In the genomic region with DNA sequence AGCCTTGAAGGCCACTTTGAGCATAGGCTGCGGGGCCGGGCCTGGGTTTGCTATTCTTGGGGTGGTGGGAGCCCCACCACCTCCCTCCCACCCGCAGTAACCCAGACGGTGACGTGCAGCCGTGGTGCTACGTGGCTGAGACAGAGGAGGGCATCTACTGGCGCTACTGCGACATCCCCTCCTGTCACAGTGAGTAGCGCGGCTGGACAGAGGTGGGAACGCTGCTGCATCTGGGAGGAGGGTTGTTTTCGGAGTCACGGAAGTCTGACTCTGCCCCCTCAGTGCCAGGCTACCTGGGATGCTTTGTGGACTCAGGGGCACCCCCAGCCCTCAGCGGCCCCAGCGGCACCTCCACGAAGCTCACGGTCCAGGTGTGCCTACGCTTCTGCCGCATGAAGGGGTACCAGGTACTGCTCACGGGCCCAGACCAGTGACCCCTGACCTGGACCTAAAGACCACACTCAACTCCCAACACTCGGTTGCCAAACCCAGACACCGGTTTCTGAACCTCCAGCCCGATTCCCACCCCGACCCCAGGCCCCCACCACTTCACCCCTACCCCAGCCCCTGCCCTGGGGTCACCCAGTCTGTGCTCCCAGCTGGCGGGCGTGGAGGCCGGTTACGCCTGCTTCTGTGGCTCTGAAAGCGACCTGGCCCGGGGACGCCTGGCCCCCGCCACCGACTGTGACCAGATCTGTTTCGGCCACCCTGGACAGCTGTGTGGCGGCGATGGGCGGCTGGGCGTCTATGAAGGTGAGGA, we compare ENCODE assay signal across 23 cellular contexts. TPM values are rescaled to one million over a fixed set of nuclear protein-coding genes. Genes with fewer than 3 reads are reported as not detected.
DNase-seq lines count a peak whose midpoint lies in the region; ATAC-seq, FAIRE-seq and TF ChIP-seq lines count a peak whose summit lies in the region.
"Had no signal": no experiment of that assay in that cellular context is flagged by ENCODE, and none has a peak within 500 bp of the region (broad histone marks: within the 10 kb centered on the region; RNA-seq: fewer than 3 reads in every experiment).

No MANE protein-coding gene starts in this region.

- peaks cover 27% of the 10 kb centered on the region for H3K23me2 ChIP-seq in H1 (ENCODE audit: low read depth, low read length)

- H3K4ac ChIP-seq in H1 (replicated peaks; ENCODE audit: insufficient read length, low read depth, low read length), result no peak overlapping the region

- peaks cover 10% of the 10 kb centered on the region; the same call in 1 of the 2 replicates for H3F3A ChIP-seq in MM.1S (ENCODE audit: insufficient read depth, low read length)

- H3K18ac ChIP-seq in H1 (ENCODE audit: extremely low read depth, low read length), result no peak overlapping the region

- no peak overlapping the region for H3K56ac ChIP-seq in H1 (replicated peaks; ENCODE audit: insufficient read length, low read depth, low read length)

- H4K8ac ChIP-seq in H1 (ENCODE audit: extremely low read depth, insufficient read depth, low read length), result no peak overlapping the region

- no peak overlapping the region for H2BK5ac ChIP-seq in H1 (ENCODE audit: low read depth, low read length)

- FAIRE-seq in H1 (lab: Jason Lieb, UNC), result no peak

- peaks cover 18 to 63% (median 18%) of the 10 kb centered on the region in 3 donors for H3K4me1 Mint-ChIP-seq in CD8-positive, alpha-beta memory T cell

- intact Hi-C loops in psoas muscle (cut with DNase I), result no loop called here

- no peak overlapping the region for H3K4me3 ChIP-seq in CD8-positive, alpha-beta memory T cell (ENCODE audit: low read length)
- H3K4me3 ChIP-seq in MM.1S (ENCODE audit: low read length) (no peak overlapping the region), H1 (ENCODE audit: extremely low read depth in 1 of 4, insufficient read depth in 2 of 4, low read depth in 3 of 4, low read length in 4 of 4) (peak overlapping the region in 1 of 4 experiments; percentile 51; a peak in 3 of 8 replicates), psoas muscle (peak overlapping the region; percentile 34)

- no peak overlapping the region for H2AFZ ChIP-seq in MM.1S (ENCODE audit: low read length)
- no peak overlapping the region for H2AFZ ChIP-seq in H1 (ENCODE audit: low read length)

- H2BK12ac ChIP-seq in H1 (ENCODE audit: low read depth, low read length), result peak overlapping the region; percentile 60; the same call in 1 of the 2 replicates

- no peak for TF ChIP-seq EP300 in H1 (IDR thresholded peaks at IDR 0.05; ENCODE audit: borderline replicate concordance in 1 of 2, low read depth in 2 of 2, low read length in 2 of 2)

- TF ChIP-seq CTCF in MM.1S (IDR thresholded peaks at IDR 0.05; ENCODE audit: low read length), result no peak
- no peak for TF ChIP-seq CTCF in H1 (IDR thresholded peaks at IDR 0.05; ENCODE audit: control extremely low read depth in 1 of 3, insufficient read depth in 1 of 3, low read depth in 1 of 3, low read length in 3 of 3)
- no peak for TF ChIP-seq CTCF in psoas muscle (IDR thresholded peaks at IDR 0.05)

- no peak overlapping the region for H3K14ac ChIP-seq in H1 (ENCODE audit: insufficient read length)

- no peak overlapping the region for H3K9ac ChIP-seq in MM.1S (ENCODE audit: low read length)
- H3K9ac ChIP-seq in H1 (replicated peaks in 1 of 4; ENCODE audit: extremely low read depth in 1 of 4, low read depth in 3 of 4, low read length in 3 of 4), result no peak overlapping the region

- no peak for ATAC-seq in psoas muscle
- ATAC-seq in GM19397 (IDR thresholded peaks at IDR 0.05; ENCODE audit: unreplicated experiment), result no peak
- no peak for ATAC-seq in GM19467 (IDR thresholded peaks at IDR 0.05; ENCODE audit: unreplicated experiment)

- no peaks in the 10 kb centered on the region for H3K9me3 Mint-ChIP-seq in CD8-positive, alpha-beta memory T cell

- H3K27me3 ChIP-seq in CD8-positive, alpha-beta memory T cell (ENCODE audit: insufficient read depth, low read length, poor library complexity, severe bottlenecking), result peaks cover 40% of the 10 kb centered on the region
- H3K27me3 ChIP-seq in MM.1S (replicated peaks; ENCODE audit: insufficient read depth, low read length) (peaks cover 32% of the 10 kb centered on the region), H1 (replicated peaks in 1 of 4; ENCODE audit: control insufficient read depth in 3 of 4, extremely low read depth in 1 of 4, insufficient read depth in 3 of 4, low read length in 3 of 4) (peaks cover 15 to 32% (median 23%) of the 10 kb centered on the region in 4 experiments; a peak in 6 of 7 replicates), psoas muscle (ENCODE audit: insufficient read depth in 3 of 3, low read length in 2 of 3) (peaks cover 0 to 74% (median 37%) of the 10 kb centered on the region in 3 donors)

- peak overlapping the region in 5 of 7 donors; percentile 32 to 68 (median 43) for H3K4me3 Mint-ChIP-seq in CD8-positive, alpha-beta memory T cell

- TF ChIP-seq POLR2A in H1 (IDR thresholded peaks at IDR 0.05; ENCODE audit: control extremely low read depth in 1 of 2, low read depth in 2 of 2, low read length in 2 of 2), result no peak

- H3K23ac ChIP-seq in H1 (ENCODE audit: insufficient read length), result no peak overlapping the region

- H3K79me2 ChIP-seq in MM.1S (ENCODE audit: low read length) (peaks cover 18% of the 10 kb centered on the region), H1 (ENCODE audit: control insufficient read depth in 1 of 2, insufficient read depth in 2 of 2, low read length in 2 of 2) (peaks cover 0 to 2% of the 10 kb centered on the region in 2 experiments; a peak in 1 of 4 replicates)

- peaks cover 4% of the 10 kb centered on the region; the same call in 1 of the 2 replicates for H3K79me1 ChIP-seq in H1 (ENCODE audit: low read depth, low read length)

- POLR2A ChIA-PET in CD8-positive, alpha-beta memory T cell (lab: Charles Lee), result no interaction called here
- POLR2A ChIA-PET in H1 (lab: Charles Lee; ENCODE audit: partially characterized antibody), result interaction anchor here (0.7 to 25.4 kb wide), 7 partner anchors 7 to 59 kb away, joined by 3 to 455 read pairs (median 20); partner anchors contain the start of genes CLDN6, HCFC1R1, PKMYT1 and THOC6

- H4K91ac ChIP-seq in H1 (replicated peaks; ENCODE audit: insufficient read length, low read length), result no peak overlapping the region

- H4K20me1 ChIP-seq in MM.1S (ENCODE audit: insufficient read depth, low read length) (no peaks in the 10 kb centered on the region), H1 (replicated peaks in 1 of 2; ENCODE audit: control insufficient read depth in 1 of 2, insufficient read depth in 2 of 2, low read length in 2 of 2) (peaks cover 15 to 18% of the 10 kb centered on the region in 2 experiments)

- peak overlapping the region; percentile 97; the same call in 1 of the 2 replicates for H3K4me2 ChIP-seq in MM.1S (ENCODE audit: low read depth, low read length)
- H3K4me2 ChIP-seq in H1 (ENCODE audit: insufficient read depth in 1 of 2, low read depth in 2 of 2, low read length in 2 of 2), result peak overlapping the region; percentile 40 to 66; a peak in 3 of 4 replicates

- no peaks in the 10 kb centered on the region for H3K36me3 ChIP-seq in CD8-positive, alpha-beta memory T cell (ENCODE audit: insufficient read depth, low read length)
- no peaks in the 10 kb centered on the region for H3K36me3 ChIP-seq in MM.1S (replicated peaks; ENCODE audit: insufficient read depth, low read length)
- H3K36me3 ChIP-seq in H1 (ENCODE audit: control insufficient read depth in 2 of 4, insufficient read depth in 4 of 4, low read length in 3 of 4), result no peaks in the 10 kb centered on the region
- H3K36me3 ChIP-seq in psoas muscle (ENCODE audit: insufficient read depth in 1 of 2, low read depth in 1 of 2), result no peaks in the 10 kb centered on the region
- H3K36me3 ChIP-seq: thyroid gland had no signal

- H2BK15ac ChIP-seq in H1 (ENCODE audit: low read length), result no peak overlapping the region

- H3K9me3 ChIP-seq in CD8-positive, alpha-beta memory T cell (ENCODE audit: low read length), result no peaks in the 10 kb centered on the region
- no peaks in the 10 kb centered on the region for H3K9me3 ChIP-seq in MM.1S (replicated peaks; ENCODE audit: insufficient read depth, low read length)
- no peaks in the 10 kb centered on the region for H3K9me3 ChIP-seq in H1 (ENCODE audit: insufficient read depth in 2 of 2, low read depth in 1 of 2, low read length in 1 of 2)
- H3K9me3 ChIP-seq in psoas muscle, result no peaks in the 10 kb centered on the region
- H3K9me3 ChIP-seq: thyroid gland had no signal

- peak in 1 of 5 donors; percentile 47 for DNase-seq in CD8-positive, alpha-beta memory T cell
- DNase-seq in MM.1S, result no peak
- no peak for DNase-seq in H1 (ENCODE audit: low read depth in 1 of 2, low spot score in 2 of 2)
- DNase-seq in psoas muscle, result no peak
- no peak for DNase-seq in MV-4-11 (lab: John Stamatoyannopoulos, UW)
- DNase-seq: activated naive CD4-positive, alpha-beta T cell; DMS53; IMR-90; midbrain; NCI-H1092; NCI-H2081 treated with DMSO at 0.1 percent for 48 hours; NCI-H748 treated with DMSO at 0.1 percent for 48 hours; stimulated activated CD4-positive, alpha-beta T cell treated with anti-CD3 and anti-CD28 coated beads, Interleukin-4, amount 100 ng/mL, for 24 hours; stimulated activated CD8-positive, alpha-beta memory T cell treated with anti-CD3 and anti-CD28 coated beads, Interleukin-4, amount 100 ng/mL, for 48 hours had no signal

- peaks cover 51% of the 10 kb centered on the region for H3K4me1 ChIP-seq in CD8-positive, alpha-beta memory T cell (ENCODE audit: insufficient read depth, low read length)
- peaks cover 13% of the 10 kb centered on the region for H3K4me1 ChIP-seq in MM.1S (ENCODE audit: low read length)
- peaks cover 0 to 39% (median 23%) of the 10 kb centered on the region in 4 experiments; a peak in 6 of 7 replicates for H3K4me1 ChIP-seq in H1 (replicated peaks in 1 of 4; ENCODE audit: control insufficient read depth in 3 of 4, insufficient read depth in 4 of 4, low read length in 3 of 4)
- peaks cover 32% of the 10 kb centered on the region for H3K4me1 ChIP-seq in psoas muscle

- 0 out of 2 replicates have a peak overlapping the region, but pooled peaks have one; percentile 82 for H2AK5ac ChIP-seq in H1 (ENCODE audit: low read depth, low read length)

- H3K27ac Mint-ChIP-seq in CD8-positive, alpha-beta memory T cell, result peak overlapping the region in 1 of 8 donors; percentile 34

- peaks cover 20 to 36% of the 10 kb centered on the region in 2 donors for H3K27me3 Mint-ChIP-seq in CD8-positive, alpha-beta memory T cell

- no peaks in the 10 kb centered on the region for H3K36me3 Mint-ChIP-seq in CD8-positive, alpha-beta memory T cell

- H3K9me2 ChIP-seq in MM.1S (replicated peaks; ENCODE audit: insufficient read depth, low read length), result no peaks in the 10 kb centered on the region

- no peak overlapping the region for H4K5ac ChIP-seq in H1 (ENCODE audit: insufficient read length, low read depth, low read length)

- CTCF ChIA-PET in CD8-positive, alpha-beta memory T cell (lab: Charles Lee), result interaction anchor here (1.3 to 1.5 kb wide), 2 partner anchors 62 to 66 kb away, joined by 3 read pairs; no protein-coding TSS in a partner anchor
- CTCF ChIA-PET in H1 (lab: Charles Lee; ENCODE audit: partially characterized antibody), result interaction anchor here (0.5 to 2.4 kb wide), 10 partner anchors 12 to 1116 kb away, joined by 3 to 10 read pairs (median 4); partner anchors contain the start of gene CLDN6

- H3K27ac ChIP-seq in CD8-positive, alpha-beta memory T cell (ENCODE audit: low read depth, low read length), result no peak overlapping the region
- H3K27ac ChIP-seq in MM.1S (ENCODE audit: low read length) (no peak overlapping the region), H1 (ENCODE audit: low read depth, low read length) (no peak overlapping the region), psoas muscle (no peak overlapping the region)
- H3K27ac ChIP-seq: epithelial cell of prostate, thyroid gland had no signal

- no peak overlapping the region for H2BK20ac ChIP-seq in H1 (ENCODE audit: low read length)

- no peak for TF ChIP-seq RAD21 in H1 (IDR thresholded peaks at IDR 0.05 in 1 of 2, conservative IDR thresholded peaks at IDR 0.05 in 1 of 2; ENCODE audit: low read depth in 2 of 2, low read length in 2 of 2)

- no peak overlapping the region for H2BK120ac ChIP-seq in H1 (replicated peaks; ENCODE audit: low read depth, low read length)

- 83% methylated on average over 32 of the region's 39 CpGs; no CpG with 5 or more reads in 1 of the 2 experiments for WGBS in H1 (ENCODE audit: extremely low coverage in 1 of 2, insufficient coverage in 1 of 2, insufficient read length in 1 of 2, insufficient replicate concordance in 2 of 2, low coverage in 1 of 2, low lambda C conversion rate in 2 of 2, missing lambda C conversion rate in 1 of 2), 2 experiments
- whole genome bisulfite sequencing in psoas muscle, 3 donors, result 50 to 57% (median 51%) methylated on average over 38 to 39 of the region's 39 CpGs

RNA-seq across cellular contexts. Expression of gene KREMEN2, which starts 2.1 kb away (rescaled TPM):
- not detected for total RNA-seq in CD8-positive, alpha-beta memory T cell
- polyA plus RNA-seq in CD8-positive, alpha-beta memory T cell, result not detected
- 6.6 and 7.8 TPM in 2 replicates for total RNA-seq in H1 (2021; fragmentation: NEBNext Ultra II Directional; extraction: Animal tissue kit (Norgen Biotek cat#: 25700))
- polyA plus RNA-seq in H1 (2011; rRNA removed) (7.0 and 10.4 TPM in 2 replicates), psoas muscle (under 1 TPM in 2 of 3 donors, not detected in 1; 0.01 to 0.04 TPM)
- polyA plus RNA-seq in H1 (2011; cell fraction: cytosol; rRNA removed), result 8.8 TPM
- 16.5 TPM for polyA plus RNA-seq in H1 (2011; cell fraction: nucleus; rRNA removed)
- polyA plus RNA-seq in H1 (2012, experiment 1 of 2), result 2.6 to 7.9 TPM (median 6.3 TPM) in 4 replicates
- 6.3 TPM for polyA plus RNA-seq in H1 (2012, experiment 2 of 2)
- 10.9 TPM for polyA plus RNA-seq in H1 (2013, experiment 1 of 2)
- 10.2 TPM for polyA plus RNA-seq in H1 (2013, experiment 2 of 2)
- polyA minus RNA-seq in H1 (2011; rRNA and poly(A)+ RNA removed), result 0.32 and 0.71 TPM in 2 replicates
- polyA minus RNA-seq in H1 (2011; cell fraction: cytosol; rRNA and poly(A)+ RNA removed), result 2.3 TPM
- polyA minus RNA-seq in H1 (2011; cell fraction: nucleus; rRNA and poly(A)+ RNA removed), result 3.9 TPM
- total RNA-seq in psoas muscle, result not detected
- total RNA-seq: glomerular endothelial cell; IMR-90; omental fat pad; T-helper 1 cell treated with Interleukin-12 subunit alpha and Interleukin-12 subunit beta and Interleukin-4 antibody, amounts not matched to agents 30 ng/mL and 1 ng/mL, for 36 hours; thyroid gland had no signal
- polyA plus RNA-seq: BJ had no signal

RNA-seq across cellular contexts. Expression of gene PAQR4, which starts 2.9 kb away (rescaled TPM):
- 10 to 100 TPM; 38.7 to 39.0 TPM for total RNA-seq in CD8-positive, alpha-beta memory T cell
- 1.5 TPM for polyA plus RNA-seq in CD8-positive, alpha-beta memory T cell
- total RNA-seq in H1 (2021; fragmentation: NEBNext Ultra II Directional; extraction: Animal tissue kit (Norgen Biotek cat#: 25700)), result 28.2 and 28.8 TPM in 2 replicates
- polyA plus RNA-seq in H1 (2011; rRNA removed), result 34.6 and 52.8 TPM in 2 replicates
- 28.3 TPM for polyA plus RNA-seq in H1 (2011; cell fraction: cytosol; rRNA removed)
- polyA plus RNA-seq in H1 (2011; cell fraction: nucleus; rRNA removed), result 78.3 TPM
- 20.3 to 25.4 TPM (median 23.6 TPM) in 4 replicates for polyA plus RNA-seq in H1 (2012, experiment 1 of 2)
- 28.0 TPM for polyA plus RNA-seq in H1 (2012, experiment 2 of 2)
- polyA plus RNA-seq in H1 (2013, experiment 1 of 2), result 32.2 TPM
- polyA plus RNA-seq in H1 (2013, experiment 2 of 2), result 33.2 TPM
- 17.1 and 17.9 TPM in 2 replicates for polyA minus RNA-seq in H1 (2011; rRNA and poly(A)+ RNA removed)
- 22.5 TPM for polyA minus RNA-seq in H1 (2011; cell fraction: cytosol; rRNA and poly(A)+ RNA removed)
- polyA minus RNA-seq in H1 (2011; cell fraction: nucleus; rRNA and poly(A)+ RNA removed), result 15.5 TPM
- 10 to 100 TPM in 1 of 4 donors, 1 to 10 TPM in 3; 4.6 to 15.9 (median 8.1) TPM for total RNA-seq in psoas muscle
- polyA plus RNA-seq in psoas muscle, result 10 to 100 TPM; 12.3 to 26.1 (median 15.0) TPM

RNA-seq across cellular contexts. Expression of gene PKMYT1, which starts 14.0 kb away (rescaled TPM):
- total RNA-seq in CD8-positive, alpha-beta memory T cell, result 100 to 1,000 TPM; 103 to 112 TPM
- polyA plus RNA-seq in CD8-positive, alpha-beta memory T cell, result 0.18 TPM
- total RNA-seq in H1 (2021; fragmentation: NEBNext Ultra II Directional; extraction: Animal tissue kit (Norgen Biotek cat#: 25700)), result 74.7 and 83.6 TPM in 2 replicates
- polyA plus RNA-seq in H1 (2011; rRNA removed) (85.2 and 180 TPM in 2 replicates), psoas muscle (1 to 10 TPM in 2 of 3 donors, under 1 TPM in 1; 0.84 to 3.7 (median 2.0) TPM)
- 47.7 TPM for polyA plus RNA-seq in H1 (2011; cell fraction: cytosol; rRNA removed)
- polyA plus RNA-seq in H1 (2011; cell fraction: nucleus; rRNA removed), result 210 TPM
- polyA plus RNA-seq in H1 (2012, experiment 1 of 2), result 52.2 to 75.7 TPM (median 70.6 TPM) in 4 replicates
- 62.9 TPM for polyA plus RNA-seq in H1 (2012, experiment 2 of 2)
- polyA plus RNA-seq in H1 (2013, experiment 1 of 2), result 113 TPM
- polyA plus RNA-seq in H1 (2013, experiment 2 of 2), result 117 TPM
- polyA minus RNA-seq in H1 (2011; rRNA and poly(A)+ RNA removed), result 14.7 and 15.1 TPM in 2 replicates
- 22.3 TPM for polyA minus RNA-seq in H1 (2011; cell fraction: cytosol; rRNA and poly(A)+ RNA removed)
- polyA minus RNA-seq in H1 (2011; cell fraction: nucleus; rRNA and poly(A)+ RNA removed), result 61.8 TPM
- 1 to 10 TPM in 1 of 4 donors, under 1 TPM in 3; 0.27 to 1.2 (median 0.56) TPM for total RNA-seq in psoas muscle

RNA-seq across cellular contexts. Expression of gene CLDN9, which starts 46.5 kb away (rescaled TPM):
- not detected for total RNA-seq in CD8-positive, alpha-beta memory T cell
- not detected for polyA plus RNA-seq in CD8-positive, alpha-beta memory T cell
- total RNA-seq in H1 (2021; fragmentation: NEBNext Ultra II Directional; extraction: Animal tissue kit (Norgen Biotek cat#: 25700)), result 0.60 and 0.77 TPM in 2 replicates
- polyA plus RNA-seq in H1 (2011; rRNA removed), result 0.89 and 2.2 TPM in 2 replicates
- 1.1 TPM for polyA plus RNA-seq in H1 (2011; cell fraction: cytosol; rRNA removed)
- polyA plus RNA-seq in H1 (2011; cell fraction: nucleus; rRNA removed), result 1.5 TPM
- polyA plus RNA-seq in H1 (2012, experiment 1 of 2), result 0.88 to 1.4 TPM (median 1.3 TPM) in 4 replicates
- 0.79 TPM for polyA plus RNA-seq in H1 (2012, experiment 2 of 2)
- 0.45 TPM for polyA plus RNA-seq in H1 (2013, experiment 1 of 2)
- 0.64 TPM for polyA plus RNA-seq in H1 (2013, experiment 2 of 2)
- polyA minus RNA-seq in H1 (2011; rRNA and poly(A)+ RNA removed), result 0.54 and 0.69 TPM in 2 replicates
- polyA minus RNA-seq in H1 (2011; cell fraction: cytosol; rRNA and poly(A)+ RNA removed), result 1.2 TPM
- 2.4 TPM for polyA minus RNA-seq in H1 (2011; cell fraction: nucleus; rRNA and poly(A)+ RNA removed)
- 1 to 10 TPM in 1 of 4 donors, under 1 TPM in 3; 0.17 to 2.2 (median 0.86) TPM for total RNA-seq in psoas muscle
- 1 to 10 TPM in 1 of 3 donors, under 1 TPM in 2; 0.12 to 1.3 (median 0.18) TPM for polyA plus RNA-seq in psoas muscle
- total RNA-seq: glomerular endothelial cell, IMR-90, RPMI7951 had no signal
- polyA plus RNA-seq: BJ had no signal

RNA-seq across cellular contexts. Expression of gene CLDN6, which starts 51.8 kb away (rescaled TPM):
- not detected for total RNA-seq in CD8-positive, alpha-beta memory T cell
- not detected for polyA plus RNA-seq in CD8-positive, alpha-beta memory T cell
- 747 and 793 TPM in 2 replicates for total RNA-seq in H1 (2021; fragmentation: NEBNext Ultra II Directional; extraction: Animal tissue kit (Norgen Biotek cat#: 25700))
- 1,115 and 1,541 TPM in 2 replicates for polyA plus RNA-seq in H1 (2011; rRNA removed)
- 1,064 TPM for polyA plus RNA-seq in H1 (2011; cell fraction: cytosol; rRNA removed)
- 853 TPM for polyA plus RNA-seq in H1 (2011; cell fraction: nucleus; rRNA removed)
- 1,062 to 1,141 TPM (median 1,120 TPM) in 4 replicates for polyA plus RNA-seq in H1 (2012, experiment 1 of 2)
- 1,707 TPM for polyA plus RNA-seq in H1 (2012, experiment 2 of 2)
- polyA plus RNA-seq in H1 (2013, experiment 1 of 2), result 1,092 TPM
- polyA plus RNA-seq in H1 (2013, experiment 2 of 2), result 1,249 TPM
- polyA minus RNA-seq in H1 (2011; rRNA and poly(A)+ RNA removed), result 497 and 676 TPM in 2 replicates
- polyA minus RNA-seq in H1 (2011; cell fraction: cytosol; rRNA and poly(A)+ RNA removed), result 373 TPM
- 219 TPM for polyA minus RNA-seq in H1 (2011; cell fraction: nucleus; rRNA and poly(A)+ RNA removed)
- not detected for total RNA-seq in psoas muscle
- polyA plus RNA-seq in psoas muscle, result 1 to 10 TPM in 1 of 3 donors, under 1 TPM in 2; 0.05 to 5.5 (median 0.45) TPM
- total RNA-seq: IMR-90; omental fat pad; RPMI7951; T-helper 1 cell treated with Interleukin-12 subunit alpha and Interleukin-12 subunit beta and Interleukin-4 antibody, amounts not matched to agents 30 ng/mL and 1 ng/mL, for 36 hours; thyroid gland had no signal

Comparison
In these comparisons a context has a peak if more than half of its experiments do, and no peak if none do; other contexts are left out.
1. RNA of gene PKMYT1, which starts 14.0 kb away (total RNA-seq): 103 to 112 TPM in CD8-positive, alpha-beta memory T cell and 74.7 to 83.6 TPM in H1; 0.27 to 1.2 TPM in psoas muscle; every median in the first group is over 10 times any median in the second.